In genomic region chr3:30607032-30607833, GRCh38 we compare ENCODE assay signal across 1 cellular context.
TF ChIP-seq lines count a peak whose summit lies in the region.

No MANE protein-coding gene starts in this region.

TF ChIP-seq in HEK293, 187 proteins besides CTCF, POLR2A, EP300 and RAD21 (continued from another document):
- TF ChIP-seq, protein P1, sequence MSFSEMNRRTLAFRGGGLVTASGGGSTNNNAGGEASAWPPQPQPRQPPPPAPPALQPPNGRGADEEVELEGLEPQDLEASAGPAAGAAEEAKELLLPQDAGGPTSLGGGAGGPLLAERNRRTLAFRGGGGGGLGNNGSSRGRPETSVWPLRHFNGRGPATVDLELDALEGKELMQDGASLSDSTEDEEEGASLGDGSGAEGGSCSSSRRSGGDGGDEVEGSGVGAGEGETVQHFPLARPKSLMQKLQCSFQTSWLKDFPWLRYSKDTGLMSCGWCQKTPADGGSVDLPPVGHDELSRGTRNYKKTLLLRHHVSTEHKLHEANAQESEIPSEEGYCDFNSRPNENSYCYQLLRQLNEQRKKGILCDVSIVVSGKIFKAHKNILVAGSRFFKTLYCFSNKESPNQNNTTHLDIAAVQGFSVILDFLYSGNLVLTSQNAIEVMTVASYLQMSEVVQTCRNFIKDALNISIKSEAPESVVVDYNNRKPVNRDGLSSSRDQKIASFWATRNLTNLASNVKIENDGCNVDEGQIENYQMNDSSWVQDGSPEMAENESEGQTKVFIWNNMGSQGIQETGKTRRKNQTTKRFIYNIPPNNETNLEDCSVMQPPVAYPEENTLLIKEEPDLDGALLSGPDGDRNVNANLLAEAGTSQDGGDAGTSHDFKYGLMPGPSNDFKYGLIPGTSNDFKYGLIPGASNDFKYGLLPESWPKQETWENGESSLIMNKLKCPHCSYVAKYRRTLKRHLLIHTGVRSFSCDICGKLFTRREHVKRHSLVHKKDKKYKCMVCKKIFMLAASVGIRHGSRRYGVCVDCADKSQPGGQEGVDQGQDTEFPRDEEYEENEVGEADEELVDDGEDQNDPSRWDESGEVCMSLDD (tag by site-specific recombination; IDR thresholded peaks at IDR 0.05): no peak
- TF ChIP-seq ZNF501 (tag by site-specific recombination; IDR thresholded peaks at IDR 0.05): 0 out of 2 replicates have a peak, but pooled peaks have one; percentile 19
